15 cellular contexts compared by ENCODE assay signal in genomic region chr11:132080121-132080520, GRCh38.
"Had no signal": no experiment of that assay in that cellular context is flagged by ENCODE, and none has a peak within 500 bp of the region (broad histone marks: within the 10 kb centered on the region; RNA-seq: fewer than 3 reads in every experiment).

No MANE protein-coding gene starts in this region.

- H3K4me1 ChIP-seq: tibial nerve, vagina had no signal

- H3K27me3 Mint-ChIP-seq: activated CD4-positive, alpha-beta T cell treated with anti-CD3 and anti-CD28 coated beads, Interleukin-2, amount 10 ng/mL, durations not matched to agents 7 days and 5 days; memory B cell; natural killer cell treated with Interleukin-12 subunit alpha and Interleukin-12 subunit beta and Interleukin-15 and Interleukin-18, amount 100 ng/mL, for 72 hours had no signal

- H3K4me3 ChIP-seq: left ventricle myocardium inferior, tibial nerve, vagina had no signal

- H3K27me3 ChIP-seq: tibial nerve, vagina had no signal

- DNase-seq: activated CD4-positive, alpha-beta T cell treated with anti-CD3 and anti-CD28 coated beads, Interleukin-2, amount 10 ng/mL, durations not matched to agents 7 days and 5 days; activated CD4-positive, CD25-positive, alpha-beta regulatory T cell; activated naive CD4-positive, alpha-beta T cell treated with Interleukin-2 at 50 U/mL for 16 hours; erythroblast; hippocampal formation; left ventricle myocardium inferior; retina; stimulated activated CD4-positive, alpha-beta T cell treated with anti-CD3 and anti-CD28 coated beads, Interleukin-15, amount 100 ng/mL, for 24 hours; stimulated activated CD4-positive, alpha-beta T cell treated with anti-CD3 and anti-CD28 coated beads, Interleukin-4, amount 100 ng/mL, for 1 hour; stimulated activated naive CD4-positive, alpha-beta T cell had no signal

- H3K36me3 ChIP-seq: left ventricle myocardium inferior, tibial nerve, vagina had no signal

- H3K4me3 Mint-ChIP-seq: activated CD4-positive, alpha-beta T cell treated with anti-CD3 and anti-CD28 coated beads, Interleukin-2, amount 10 ng/mL, durations not matched to agents 7 days and 5 days; memory B cell; natural killer cell treated with Interleukin-12 subunit alpha and Interleukin-12 subunit beta and Interleukin-15 and Interleukin-18, amount 100 ng/mL, for 72 hours; T-helper 2 cell treated with Interferon-gamma antibody and Interleukin-4, amounts not matched to agents 5 μg/mL and 100 μg/mL, for 36 hours had no signal

- H3K36me3 Mint-ChIP-seq: memory B cell; natural killer cell treated with Interleukin-12 subunit alpha and Interleukin-12 subunit beta and Interleukin-15 and Interleukin-18, amount 100 ng/mL, for 72 hours had no signal

- ATAC-seq: natural killer cell treated with Interleukin-12 subunit alpha and Interleukin-12 subunit beta and Interleukin-15 and Interleukin-18, amount 100 ng/mL, for 72 hours had no signal

- H3K4me1 Mint-ChIP-seq: activated CD4-positive, alpha-beta T cell treated with anti-CD3 and anti-CD28 coated beads, Interleukin-2, amount 10 ng/mL, durations not matched to agents 7 days and 5 days; memory B cell had no signal

- H3K27ac ChIP-seq: left ventricle myocardium inferior, tibial nerve, vagina had no signal
